8 cellular contexts compared by ENCODE assay signal in the genomic region with DNA sequence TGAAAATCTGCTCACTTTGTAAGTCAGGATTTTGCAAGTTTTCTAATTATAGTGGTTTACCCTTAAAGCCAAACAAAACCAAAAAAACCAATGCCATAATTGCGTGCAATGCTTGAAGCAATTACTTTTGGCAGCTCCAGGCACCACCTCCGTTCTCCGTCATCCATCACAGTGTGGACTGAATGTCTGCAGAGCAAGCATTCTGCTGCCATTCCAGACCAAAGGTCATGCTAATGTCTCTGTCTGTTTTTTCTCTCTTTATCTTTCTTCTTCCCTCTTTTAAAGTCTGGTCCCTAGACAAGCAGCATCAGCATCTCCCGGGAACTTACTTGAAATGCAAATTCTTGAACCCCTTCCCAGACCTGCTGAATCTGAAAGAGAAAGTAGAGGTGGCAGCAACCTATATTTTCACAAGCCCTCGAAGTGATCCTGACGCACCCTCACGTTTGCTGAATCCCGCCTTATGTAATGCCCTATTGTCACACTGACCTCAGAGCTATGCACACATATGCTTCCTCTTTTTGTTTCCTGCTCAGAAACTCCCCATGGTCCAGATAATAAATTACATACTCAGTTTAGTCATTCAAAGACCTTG.
DNase-seq lines count a peak whose midpoint lies in the region; ATAC-seq lines count a peak whose summit lies in the region.

No MANE protein-coding gene starts in this region.

- DNase-seq in AG08395 (ENCODE audit: low spot score) (peak; percentile 65), dermis microvascular lymphatic vessel endothelial cell (ENCODE audit: low read depth in 2 of 2) (peak; percentile 80 to 86), stromal cell of bone marrow (ENCODE audit: low read depth) (peak; percentile 57), substantia nigra (lab: John Stamatoyannopoulos, UW) (no peak), cerebellum (ENCODE audit: low spot score) (no peak)
- no peak for DNase-seq in stimulated activated CD4-positive, alpha-beta T cell treated with anti-CD3 and anti-CD28 coated beads, Interleukin-15, amount 100 ng/mL, for 24 hours

- H3K27ac ChIP-seq in substantia nigra (ENCODE audit: low read depth, low read length, poor library complexity, severe bottlenecking) = no peak overlapping the region

- peak; percentile 51 for ATAC-seq in GM19455 (IDR thresholded peaks at IDR 0.05; ENCODE audit: unreplicated experiment)
- peak; percentile 60 for ATAC-seq in HG03460 (IDR thresholded peaks at IDR 0.05; ENCODE audit: unreplicated experiment)

Comparison
In these comparisons a context has a peak if more than half of its experiments do, and no peak if none do; other contexts are left out.
1. DNase-seq: peak in AG08395 (single experiment), dermis microvascular lymphatic vessel endothelial cell (2 of 2) and stromal cell of bone marrow (single experiment); none in stimulated activated CD4-positive, alpha-beta T cell treated with anti-CD3 and anti-CD28 coated beads, Interleukin-15, amount 100 ng/mL, for 24 hours (single experiment), substantia nigra (0 of 49) and cerebellum (single experiment).